ENCODE assay signal across 8 cellular contexts in genomic region chr6:44475779-44476434, GRCh38.
A peak's percentile ranks its signal among the peaks of the same experiment; 100 is the strongest.
DNase-seq lines count a peak whose midpoint lies in the region; ATAC-seq, FAIRE-seq and TF ChIP-seq lines count a peak whose summit lies in the region.

No MANE protein-coding gene starts in this region.

- ATAC-seq in HG03095 (IDR thresholded peaks at IDR 0.05; ENCODE audit: unreplicated experiment) (peak; percentile 83), HepG2 (peak; percentile 95)

- POLR2A ChIA-PET in HepG2 (lab: Yijun Ruan, JAX): interaction anchor here (0.6 kb wide), 1 partner anchor 177 kb away, joined by 3 read pairs; no protein-coding TSS in a partner anchor

- no peak overlapping the region for H3K27ac ChIP-seq in HepG2 (ENCODE audit: extremely low read length, insufficient read depth, low read length)

- H4K20me1 ChIP-seq in HepG2 (ENCODE audit: insufficient read depth, low read length): no peaks in the 10 kb centered on the region

- peak; percentile 79 for FAIRE-seq in HepG2 (lab: Jason Lieb, UNC)

- 44% methylated on average over 10 of the region's 23 CpGs for WGBS in HepG2 (ENCODE audit: low lambda C conversion rate)

- no peak for TF ChIP-seq POLR2A in HepG2 (IDR thresholded peaks at IDR 0.05; ENCODE audit: insufficient read depth in 1 of 2, low read depth in 2 of 2, low read length in 2 of 2)

- TF ChIP-seq RAD21 in HepG2 (CRISPR knock-in tag; IDR thresholded peaks at IDR 0.05): peak; percentile 96

- H3K9ac ChIP-seq in HepG2 (ENCODE audit: insufficient read depth, low read depth, low read length): peak overlapping the region; percentile 54

- H3K79me2 ChIP-seq in HepG2 (ENCODE audit: insufficient read depth, low read length): no peaks in the 10 kb centered on the region

- no peak for TF ChIP-seq EP300 in HepG2 (IDR thresholded peaks at IDR 0.05; ENCODE audit: low read depth in 2 of 2, low read length in 2 of 2)
- no peak for TF ChIP-seq EP300 in HepG2 (CRISPR knock-in tag; IDR thresholded peaks at IDR 0.05; ENCODE audit: borderline replicate concordance)

- no peaks in the 10 kb centered on the region for H3K9me3 ChIP-seq in HepG2 (ENCODE audit: low read length)

- H3K4me1 ChIP-seq in HepG2 (ENCODE audit: insufficient read depth, low read length): peaks cover 9% of the 10 kb centered on the region; the same call in 1 of the 2 replicates

- no TSS peak for BruUV-seq in HepG2 (replicated peaks; lab: Mats Ljungman, UMichigan)

- H2AFZ ChIP-seq in HepG2 (ENCODE audit: low read length): peak overlapping the region; percentile 67

- CTCF ChIA-PET in HepG2 (lab: Yijun Ruan, JAX; ENCODE audit: low intra/inter-chr PET ratio, low total read pairs): interaction anchor here (1.4 to 1.9 kb wide), 3 partner anchors 18 to 1239 kb away, joined by 4 to 15 read pairs (median 7); no protein-coding TSS in a partner anchor

- H3K27me3 ChIP-seq in HepG2 (ENCODE audit: control insufficient read depth in 1 of 2, insufficient read depth in 2 of 2, low read length in 2 of 2): peaks cover 11 to 89% of the 10 kb centered on the region in 2 experiments; a peak in 4 of 5 replicates

- H3K36me3 ChIP-seq in HepG2 (replicated peaks in 1 of 2; ENCODE audit: control insufficient read depth in 1 of 2, insufficient read depth in 2 of 2, low read length in 2 of 2): no peaks in the 10 kb centered on the region

- peak; percentile 100 for TF ChIP-seq CTCF in HepG2 (CRISPR knock-in tag; IDR thresholded peaks at IDR 0.05)

- peak overlapping the region; percentile 32 to 74 (median 34); a peak in 5 of 6 replicates for H3K4me3 ChIP-seq in HepG2 (replicated peaks in 1 of 3; ENCODE audit: insufficient read depth in 1 of 3, low read depth in 2 of 3, low read length in 3 of 3)

- in situ Hi-C loops in HepG2 (cut with HindIII; ENCODE audit: extremely low pct_ligation_motif_present, low pct_unique_long_range_greater_than_20kb): loop anchor here (10.0 kb wide), 2 partner anchors 169 to 1239 kb away; no protein-coding TSS in a partner anchor

- DNase-seq in activated gamma-delta T cell treated with Interleukin-2 at 50 U/mL for 16 hours (peak; percentile 55), activated gamma-delta T cell (lab: John Stamatoyannopoulos, UW) (no peak), NCI-H2196 treated with DMSO at 0.1 percent for 48 hours (lab: John Stamatoyannopoulos, UW; ENCODE audit: unreplicated experiment) (peak; percentile 68), cerebellum (ENCODE audit: low spot score) (peak; percentile 78), HepG2 (ENCODE audit: low spot score) (peak; percentile 59)
- peak; percentile 72 for DNase-seq in activated CD4-positive, CD25-positive, alpha-beta regulatory T cell treated with anti-CD3 and anti-CD28 coated beads, Interleukin-2, amount 50 U/mL, for 72 hours
- peak; percentile 64 to 67 for DNase-seq in stimulated activated CD4-positive, alpha-beta T cell treated with anti-CD3 and anti-CD28 coated beads, Interleukin-4, amount 100 ng/mL, for 48 hours (ENCODE audit: low read depth in 2 of 2)

- intact Hi-C loops in HepG2 (cut with micrococcal nuclease; ENCODE audit: unreplicated experiment): loop anchor here (1.0 to 5.0 kb wide), 4 partner anchors 19 to 1238 kb away; no protein-coding TSS in a partner anchor

- peak overlapping the region; percentile 97 for H3K4me2 ChIP-seq in HepG2 (ENCODE audit: low read depth, low read length)

TF ChIP-seq in HepG2, 621 proteins besides CTCF, POLR2A, EP300 and RAD21 (continues in another document):
- TF ChIP-seq ZNF850 (CRISPR knock-in tag; conservative IDR thresholded peaks at IDR 0.05) (no peak), RFXANK (CRISPR knock-in tag; IDR thresholded peaks at IDR 0.05) (no peak), MEIS1 (CRISPR knock-in tag; IDR thresholded peaks at IDR 0.05; ENCODE audit: borderline replicate concordance) (peak; percentile 80), HNRNPH1 (optimal IDR thresholded peaks at IDR 0.05; ENCODE audit: low read depth, low read length) (no peak), ZEB1 (IDR thresholded peaks at IDR 0.05; ENCODE audit: insufficient replicate concordance, low read depth) (peak; percentile 20), ZNF879 (CRISPR knock-in tag; IDR thresholded peaks at IDR 0.05) (no peak), KLF16 (CRISPR knock-in tag; IDR thresholded peaks at IDR 0.05) (peak in 1 of 2 experiments; percentile 82; a peak in 2 of 4 replicates), ZUFSP (CRISPR knock-in tag; IDR thresholded peaks at IDR 0.05; ENCODE audit: borderline replicate concordance) (no peak), SAFB2 (CRISPR knock-in tag; IDR thresholded peaks at IDR 0.05; ENCODE audit: borderline replicate concordance, low read depth) (0 out of 2 replicates have a peak, but pooled peaks have one; percentile 31), ZNF350 (CRISPR knock-in tag; IDR thresholded peaks at IDR 0.05; ENCODE audit: borderline replicate concordance, low read depth) (peak; percentile 74; the same call in 1 of the 2 replicates), ARID2 (CRISPR knock-in tag; IDR thresholded peaks at IDR 0.05; ENCODE audit: borderline replicate concordance) (no peak), ZNF20 (CRISPR knock-in tag; IDR thresholded peaks at IDR 0.05) (no peak), NCOA1 (CRISPR knock-in tag; IDR thresholded peaks at IDR 0.05) (no peak), SMC3 (IDR thresholded peaks at IDR 0.05; ENCODE audit: low read length) (peak; percentile 45; the same call in 1 of the 2 replicates), ZKSCAN5 (CRISPR knock-in tag; IDR thresholded peaks at IDR 0.05) (no peak), ZNF839 (CRISPR knock-in tag; IDR thresholded peaks at IDR 0.05; ENCODE audit: borderline replicate concordance) (no peak; the same call in 1 of the 2 replicates), HDAC6 (IDR thresholded peaks at IDR 0.05; ENCODE audit: low read depth, low read length) (no peak), POLR2AphosphoS2 (IDR thresholded peaks at IDR 0.05; ENCODE audit: low read depth, low read length) (no peak), ZNF784 (CRISPR knock-in tag; IDR thresholded peaks at IDR 0.05; ENCODE audit: borderline replicate concordance) (no peak), KDM2A (CRISPR knock-in tag; IDR thresholded peaks at IDR 0.05; ENCODE audit: borderline replicate concordance, low read depth) (peak; percentile 92), RNF219 (CRISPR knock-in tag; IDR thresholded peaks at IDR 0.05) (no peak), XBP1 (CRISPR knock-in tag; IDR thresholded peaks at IDR 0.05) (no peak), KDM3A (CRISPR knock-in tag; IDR thresholded peaks at IDR 0.05; ENCODE audit: low read depth) (peak; percentile 46; the same call in 1 of the 2 replicates), CEBPB (IDR thresholded peaks at IDR 0.05; ENCODE audit: borderline replicate concordance, low read depth, low read length) (peak; percentile 39; the same call in 1 of the 2 replicates)
- TF ChIP-seq, protein P1, sequence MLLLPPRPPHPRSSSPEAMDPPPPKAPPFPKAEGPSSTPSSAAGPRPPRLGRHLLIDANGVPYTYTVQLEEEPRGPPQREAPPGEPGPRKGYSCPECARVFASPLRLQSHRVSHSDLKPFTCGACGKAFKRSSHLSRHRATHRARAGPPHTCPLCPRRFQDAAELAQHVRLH (CRISPR knock-in tag; IDR thresholded peaks at IDR 0.05; ENCODE audit: borderline replicate concordance, low read depth): peak; percentile 70; the same call in 1 of the 2 replicates
